In the genomic region with DNA sequence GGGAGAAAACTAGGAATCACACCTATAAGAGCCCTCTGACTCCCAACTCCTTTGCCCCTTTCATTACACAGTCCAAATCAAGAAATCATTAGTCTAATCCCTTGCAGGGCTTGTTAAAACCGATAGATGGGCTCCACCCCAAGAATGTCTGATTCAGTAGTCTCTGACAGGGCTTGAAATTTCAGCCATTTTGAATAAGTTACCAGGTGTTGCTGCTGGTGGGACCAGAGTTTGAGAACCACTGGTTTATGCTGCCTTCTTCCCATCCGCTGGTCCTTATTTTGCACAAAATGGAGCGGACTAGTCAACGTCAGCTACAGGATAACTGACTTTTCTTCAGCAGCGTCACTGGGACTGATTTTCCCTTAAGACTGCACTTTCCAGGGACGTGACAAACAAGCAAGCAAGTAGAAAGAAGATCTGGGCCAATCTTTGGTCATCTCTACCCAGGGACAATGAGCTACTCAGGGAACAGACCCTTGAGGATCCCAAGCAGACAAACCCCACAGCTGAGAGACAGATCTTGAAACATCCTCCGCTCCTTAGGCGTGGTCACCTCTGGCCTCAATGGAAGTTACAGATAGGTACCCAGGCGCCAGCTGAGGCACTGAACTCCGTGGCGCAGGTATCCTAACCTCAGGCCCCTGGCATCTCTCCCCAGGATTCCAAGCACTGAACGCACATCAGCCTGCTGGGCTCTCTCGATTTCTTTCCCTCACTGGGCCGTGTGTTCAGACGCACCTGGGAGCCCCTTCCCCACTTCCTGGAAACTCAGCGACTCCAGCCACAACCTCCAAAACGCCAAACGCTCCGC, we compare ENCODE assay signal across 1 cellular context.
TF ChIP-seq lines count a peak whose summit lies in the region.

No MANE protein-coding gene starts in this region.

TF ChIP-seq in HepG2, 621 proteins besides CTCF, POLR2A, EP300 and RAD21:
- TF ChIP-seq TBX2 (CRISPR knock-in tag; IDR thresholded peaks at IDR 0.05; ENCODE audit: borderline replicate concordance) (no peak), KDM4B (CRISPR knock-in tag; IDR thresholded peaks at IDR 0.05) (no peak), HOXD1 (CRISPR knock-in tag; IDR thresholded peaks at IDR 0.05) (0 out of 2 replicates have a peak, but pooled peaks have one; percentile 40), ZNF432 (CRISPR knock-in tag; IDR thresholded peaks at IDR 0.05; ENCODE audit: borderline replicate concordance) (no peak), ZNF282 (IDR thresholded peaks at IDR 0.05; ENCODE audit: partially characterized antibody) (no peak), DMAP1 (CRISPR knock-in tag; IDR thresholded peaks at IDR 0.05) (no peak)
